14 cellular contexts compared by ENCODE assay signal in the genomic region with DNA sequence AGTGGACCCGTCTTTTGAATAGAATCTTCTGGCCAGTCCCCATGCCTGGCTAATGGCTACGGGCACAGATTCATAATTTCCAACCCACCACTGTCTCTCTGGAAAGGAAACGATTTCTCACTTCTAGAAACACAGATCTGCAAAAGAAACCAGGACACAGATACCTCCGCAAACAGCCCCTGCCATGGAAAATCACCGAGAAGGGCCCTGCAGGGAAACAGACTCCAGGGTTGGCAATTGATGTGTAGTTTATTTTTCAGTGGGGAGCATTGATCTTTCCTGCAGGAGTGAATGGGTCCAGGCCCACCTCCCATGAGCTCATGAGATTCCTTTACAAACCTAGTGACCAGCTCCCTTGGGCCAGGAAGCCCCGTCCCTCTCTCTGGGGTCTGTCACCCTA.
DNase-seq lines count a peak whose midpoint lies in the region; ATAC-seq and TF ChIP-seq lines count a peak whose summit lies in the region.
"Had no signal": no experiment of that assay in that cellular context is flagged by ENCODE, and none has a peak within 500 bp of the region (broad histone marks: within the 10 kb centered on the region; RNA-seq: fewer than 3 reads in every experiment).

No MANE protein-coding gene starts in this region.

- peaks cover 33% of the 10 kb centered on the region for H3K27me3 Mint-ChIP-seq in neural progenitor cell (ENCODE audit: insufficient read depth, low read depth)
- H3K27me3 Mint-ChIP-seq in CD4-positive, alpha-beta T cell, result peaks cover 47% of the 10 kb centered on the region

- no peak for ATAC-seq in heart right ventricle
- ATAC-seq in CD4-positive, alpha-beta T cell (ENCODE audit: poor library complexity), result no peak
- ATAC-seq: A549 had no signal

- intact Hi-C loops in heart right ventricle (cut with DNase I), result no loop called here
- intact Hi-C loops in CD4-positive, alpha-beta T cell (cut with DNase I, micrococcal nuclease), result no loop called here

- H2BK120ac ChIP-seq in trophoblast cell (ENCODE audit: insufficient read depth, low read length, poor library complexity), result no peak overlapping the region

- H3K36me3 ChIP-seq in right atrium auricular region (no peaks in the 10 kb centered on the region), heart right ventricle (no peaks in the 10 kb centered on the region), neural progenitor cell (no peaks in the 10 kb centered on the region), trophoblast cell (ENCODE audit: control insufficient read depth in 1 of 2, insufficient read depth in 2 of 2, low read length in 2 of 2) (no peaks in the 10 kb centered on the region)
- H3K36me3 ChIP-seq: HAP-1 had no signal

- no peak overlapping the region for H3K27ac ChIP-seq in right atrium auricular region
- no peak overlapping the region for H3K27ac ChIP-seq in heart right ventricle
- H3K27ac ChIP-seq in neural progenitor cell, result no peak overlapping the region
- no peak overlapping the region for H3K27ac ChIP-seq in trophoblast cell (ENCODE audit: low read depth, low read length)
- H3K27ac ChIP-seq in CD4-positive, alpha-beta T cell (ENCODE audit: low read depth, low read length), result no peak overlapping the region
- H3K27ac ChIP-seq: 22Rv1, A549 had no signal

- H4K8ac ChIP-seq in trophoblast cell (ENCODE audit: low read depth, low read length), result no peak overlapping the region

- H3K27ac Mint-ChIP-seq in neural progenitor cell, result peak overlapping the region; percentile 88
- H3K27ac Mint-ChIP-seq in CD4-positive, alpha-beta T cell, result no peak overlapping the region
- H3K27ac Mint-ChIP-seq: CD8-positive, alpha-beta memory T cell had no signal

- H3K4me1 Mint-ChIP-seq in neural progenitor cell, result peaks cover 66% of the 10 kb centered on the region
- no peaks in the 10 kb centered on the region for H3K4me1 Mint-ChIP-seq in CD4-positive, alpha-beta T cell (ENCODE audit: low read depth)
- H3K4me1 Mint-ChIP-seq: CD8-positive, alpha-beta memory T cell had no signal

- H3K27me3 ChIP-seq in right atrium auricular region, result no peaks in the 10 kb centered on the region
- peaks cover 0 to 17% (median 8%) of the 10 kb centered on the region in 7 donors for H3K27me3 ChIP-seq in heart right ventricle
- no peaks in the 10 kb centered on the region for H3K27me3 ChIP-seq in neural progenitor cell
- H3K27me3 ChIP-seq in trophoblast cell (ENCODE audit: insufficient read depth, low read length), result no peaks in the 10 kb centered on the region
- H3K27me3 ChIP-seq in CD4-positive, alpha-beta T cell (ENCODE audit: control insufficient read depth, insufficient read depth, low read length), result peaks cover 4% of the 10 kb centered on the region

- H2AFZ ChIP-seq in neural progenitor cell (replicated peaks), result no peak overlapping the region
- H2AFZ ChIP-seq in trophoblast cell (ENCODE audit: insufficient read depth, low read length, poor library complexity), result no peak overlapping the region

- peaks cover 6% of the 10 kb centered on the region for H3K9me3 Mint-ChIP-seq in neural progenitor cell
- H3K9me3 Mint-ChIP-seq in CD4-positive, alpha-beta T cell, result no peaks in the 10 kb centered on the region
- H3K9me3 Mint-ChIP-seq: CD8-positive, alpha-beta memory T cell had no signal

- no peak overlapping the region for H2BK12ac ChIP-seq in trophoblast cell (ENCODE audit: low read length)

- H3F3A ChIP-seq in neural progenitor cell (ENCODE audit: low read depth), result no peaks in the 10 kb centered on the region

- H3K4me1 ChIP-seq in right atrium auricular region (no peaks in the 10 kb centered on the region), heart right ventricle (no peaks in the 10 kb centered on the region), neural progenitor cell (peaks cover 22% of the 10 kb centered on the region), trophoblast cell (ENCODE audit: control insufficient read depth in 1 of 2, insufficient read depth in 2 of 2, low read length in 2 of 2) (no peaks in the 10 kb centered on the region)
- H3K4me1 ChIP-seq: A549, HAP-1 had no signal

- TF ChIP-seq CTCF in right atrium auricular region (IDR thresholded peaks at IDR 0.05), result no peak
- no peak for TF ChIP-seq CTCF in heart right ventricle (IDR thresholded peaks at IDR 0.05)
- no peak for TF ChIP-seq CTCF in neural progenitor cell (IDR thresholded peaks at IDR 0.05)
- TF ChIP-seq CTCF in CD4-positive, alpha-beta T cell (IDR thresholded peaks at IDR 0.05), result no peak

- no peaks in the 10 kb centered on the region for H3K79me1 ChIP-seq in trophoblast cell (ENCODE audit: low read length)

- H4K12ac ChIP-seq in trophoblast cell (ENCODE audit: low read depth, low read length), result no peak overlapping the region

- H3K14ac ChIP-seq in trophoblast cell (ENCODE audit: low read length), result no peak overlapping the region

- H3K79me2 ChIP-seq in neural progenitor cell (ENCODE audit: low read depth) (no peaks in the 10 kb centered on the region), trophoblast cell (ENCODE audit: control insufficient read depth, insufficient read depth, low read length, poor library complexity) (no peaks in the 10 kb centered on the region)

- no peak overlapping the region for H2AK5ac ChIP-seq in trophoblast cell (ENCODE audit: low read length)

- POLR2A ChIA-PET in CD4-positive, alpha-beta T cell (lab: Charles Lee), result no interaction called here

- no peak overlapping the region for H3K4ac ChIP-seq in trophoblast cell (ENCODE audit: low read depth, low read length)

- no peak overlapping the region for H3K23ac ChIP-seq in trophoblast cell (ENCODE audit: low read length)

- H4K91ac ChIP-seq in trophoblast cell (ENCODE audit: low read depth, low read length), result no peak overlapping the region

- H3K18ac ChIP-seq in trophoblast cell (ENCODE audit: low read length), result no peak overlapping the region

- no peak overlapping the region for H3K9ac ChIP-seq in neural progenitor cell
- no peak overlapping the region for H3K9ac ChIP-seq in trophoblast cell (ENCODE audit: low read length)

- DNase-seq in right atrium auricular region (ENCODE audit: low spot score), result peak; percentile 30
- no peak for DNase-seq in heart right ventricle
- DNase-seq in ecto neural progenitor cell (ENCODE audit: low spot score), result peak; percentile 39
- DNase-seq in neural progenitor cell (ENCODE audit: low spot score), result no peak
- DNase-seq in trophoblast cell, result no peak
- DNase-seq in NCI-H446 treated with DMSO at 0.1 percent for 48 hours (lab: John Stamatoyannopoulos, UW), result no peak
- no peak for DNase-seq in CD4-positive, alpha-beta T cell
- DNase-seq: AML-193; CD8-positive, alpha-beta memory T cell; COR-L47; DMS53 had no signal

- H3K4me2 ChIP-seq in neural progenitor cell (peak overlapping the region; percentile 20), trophoblast cell (ENCODE audit: low read length) (no peak overlapping the region)
- H3K4me2 ChIP-seq: A549 had no signal

- H2BK5ac ChIP-seq in trophoblast cell (ENCODE audit: low read depth, low read length, poor library complexity), result no peak overlapping the region

- H3K9me3 ChIP-seq in right atrium auricular region, result no peaks in the 10 kb centered on the region
- H3K9me3 ChIP-seq in heart right ventricle, result no peaks in the 10 kb centered on the region
- no peaks in the 10 kb centered on the region for H3K9me3 ChIP-seq in neural progenitor cell (ENCODE audit: low read depth)
- H3K9me3 ChIP-seq in trophoblast cell (ENCODE audit: insufficient read depth, low read depth, low read length), result peaks cover 2% of the 10 kb centered on the region
- no peaks in the 10 kb centered on the region for H3K9me3 ChIP-seq in CD4-positive, alpha-beta T cell (ENCODE audit: control insufficient read depth, low read length)
- H3K9me3 ChIP-seq: A549, HAP-1 had no signal

- H3K36me3 Mint-ChIP-seq in neural progenitor cell, result peaks cover 2% of the 10 kb centered on the region
- no peaks in the 10 kb centered on the region for H3K36me3 Mint-ChIP-seq in CD4-positive, alpha-beta T cell (ENCODE audit: low read depth)
- H3K36me3 Mint-ChIP-seq: CD8-positive, alpha-beta memory T cell had no signal

- WGBS in heart right ventricle, 2 donors, result 88 to 89% methylated on average over 6 of the region's 6 CpGs
- WGBS in trophoblast cell (ENCODE audit: extremely low coverage, insufficient coverage, insufficient read length), result no CpG with 5 or more reads among the region's 6 CpGs

- H3K4me3 ChIP-seq in right atrium auricular region, result no peak overlapping the region
- no peak overlapping the region for H3K4me3 ChIP-seq in heart right ventricle
- H3K4me3 ChIP-seq in neural progenitor cell, result no peak overlapping the region
- H3K4me3 ChIP-seq in trophoblast cell (ENCODE audit: low read depth, low read length), result no peak overlapping the region
- H3K4me3 ChIP-seq: A549, HAP-1 had no signal

- CTCF ChIA-PET in CD4-positive, alpha-beta T cell (lab: Charles Lee), result no interaction called here

- H4K20me1 ChIP-seq in neural progenitor cell (ENCODE audit: low read depth), result no peaks in the 10 kb centered on the region

- peak overlapping the region; percentile 73 for H3K4me3 Mint-ChIP-seq in neural progenitor cell
- H3K4me3 Mint-ChIP-seq in CD4-positive, alpha-beta T cell, result no peak overlapping the region

Comparison
In these comparisons a context has a peak if more than half of its experiments do, and no peak if none do; other contexts are left out.
1. DNase-seq: peak in right atrium auricular region (single experiment) and ecto neural progenitor cell (single experiment); none in heart right ventricle (0 of 2), neural progenitor cell (single experiment), trophoblast cell (0 of 2), NCI-H446 treated with DMSO at 0.1 percent for 48 hours (single experiment) and CD4-positive, alpha-beta T cell (0 of 10).